Comparison of ENCODE assay signal across 8 cellular contexts in the genomic region with DNA sequence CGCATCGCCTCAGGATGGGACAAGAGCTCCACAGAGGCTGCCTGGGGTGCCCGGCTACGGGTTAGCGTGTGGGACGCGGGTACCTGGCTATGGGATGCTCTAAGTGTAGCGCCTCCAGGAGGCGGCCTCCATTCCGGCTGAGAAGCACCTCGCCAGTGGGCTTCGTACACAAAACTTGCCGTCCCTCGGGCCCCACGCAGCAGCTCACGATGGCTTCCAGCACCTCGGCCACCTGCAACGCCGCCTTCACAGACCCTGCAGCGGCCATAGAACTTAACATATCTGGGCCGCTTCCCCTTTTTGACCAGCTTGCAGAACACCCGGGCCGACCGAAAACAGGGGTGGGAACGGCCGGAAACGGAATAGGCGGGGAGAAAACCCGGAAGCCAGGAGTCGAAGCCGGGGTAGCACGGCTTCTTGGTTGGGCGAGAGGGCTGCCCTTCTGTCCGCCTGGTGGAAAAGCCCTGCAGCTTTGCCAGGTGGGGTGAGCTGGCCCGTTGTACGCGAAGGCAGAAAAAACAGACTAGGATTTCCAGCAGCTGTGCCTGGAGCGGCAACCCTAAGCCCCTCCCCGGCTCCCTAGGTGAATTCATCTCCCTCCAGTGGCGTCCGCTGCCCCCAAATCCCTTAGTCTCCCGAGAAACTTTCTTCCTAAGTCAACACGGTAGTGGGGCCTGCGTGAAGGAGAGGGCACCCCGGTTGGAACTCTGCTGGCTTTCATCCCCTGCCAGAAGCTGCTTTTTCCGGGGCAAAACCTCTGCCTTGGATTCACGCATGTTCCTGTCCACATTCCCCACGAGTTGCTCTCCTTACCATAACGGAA. TPM values are rescaled to one million over a fixed set of nuclear protein-coding genes. Genes with fewer than 3 reads are reported as not detected.
DNase-seq lines count a peak whose midpoint lies in the region; FAIRE-seq and TF ChIP-seq lines count a peak whose summit lies in the region.

A gene (minus strand): TSS at position 337 of the 823 bp plus-strand sequence. CDS start 57 bp downstream, at position 280.

- H3K27ac Mint-ChIP-seq in Caco-2 (ENCODE audit: unreplicated experiment) (peak within 1 kb of the TSS; percentile 83), mesothelial cell of epicardium (peak within 1 kb of the TSS; percentile 95)

- BruUV-seq in Caco-2 (replicated peaks; lab: Mats Ljungman, UMichigan) = TSS peak; percentile 93

- H3K4me1 ChIP-seq in Caco-2 = peaks cover 5% of the 10 kb centered on the region; the same call in 1 of the 2 replicates

- DNase-seq in Caco-2 (peak; percentile 91), GM20000 (ENCODE audit: low spot score) (peak; percentile 87), HT-29 (ENCODE audit: low spot score) (peak; percentile 89), NOMO-1 treated with DMSO at 0.1 percent for 48 hours (lab: John Stamatoyannopoulos, UW; ENCODE audit: unreplicated experiment) (peak; percentile 97), mesothelial cell of epicardium (ENCODE audit: low spot score in 2 of 2, unreplicated experiment in 2 of 2) (peak; percentile 70 to 85)
- DNase-seq in activated CD8-positive, alpha-beta memory T cell treated with anti-CD3 and anti-CD28 coated beads, Interleukin-2, amount 50 U/mL, for 1 hour (ENCODE audit: extremely low read depth) = peak; percentile 56
- peak; percentile 81 to 86 for DNase-seq in stimulated activated CD8-positive, alpha-beta memory T cell treated with anti-CD3 and anti-CD28 coated beads, Interleukin-15, amount 100 ng/mL, for 48 hours (ENCODE audit: low read depth in 2 of 2)

- CTCF ChIA-PET in Caco-2 (lab: Charles Lee) = interaction anchor here (0.8 to 2.3 kb wide), 3 partner anchors 11 to 268 kb away, joined by 3 to 17 read pairs (median 4); no protein-coding TSS in a partner anchor

- H3K9me3 ChIP-seq in Caco-2 = no peaks in the 10 kb centered on the region

- intact Hi-C loops in Caco-2 (cut with micrococcal nuclease; ENCODE audit: unreplicated experiment) = loop anchor here (1.0 to 5.0 kb wide), 7 partner anchors 107 to 836 kb away; a partner anchor contains a TSS

- POLR2A ChIA-PET in Caco-2 (lab: Charles Lee) = interaction anchor here (0.6 to 0.7 kb wide), 3 partner anchors 264 to 681 kb away, joined by 3 read pairs; a partner anchor contains a TSS

- H3K36me3 ChIP-seq in Caco-2 (ENCODE audit: control insufficient read depth, insufficient read depth, low read length) = no peaks in the 10 kb centered on the region

- H3K4me3 Mint-ChIP-seq in Caco-2 (ENCODE audit: unreplicated experiment) (peak within 1 kb of the TSS; percentile 82), mesothelial cell of epicardium (peak within 1 kb of the TSS; percentile 95)

- H3K4me3 ChIP-seq in Caco-2 (ENCODE audit: low read depth, low read length) = peak within 1 kb of the TSS; percentile 57

- H3K9me3 Mint-ChIP-seq in Caco-2 (ENCODE audit: unreplicated experiment) (no peaks in the 10 kb centered on the region), mesothelial cell of epicardium (no peaks in the 10 kb centered on the region)

- H3K4me1 Mint-ChIP-seq in Caco-2 (ENCODE audit: low read depth, unreplicated experiment) (peaks cover 9% of the 10 kb centered on the region), mesothelial cell of epicardium (peaks cover 34% of the 10 kb centered on the region)

- H3K36me3 Mint-ChIP-seq in Caco-2 (ENCODE audit: insufficient read depth, unreplicated experiment) (peaks cover 18% of the 10 kb centered on the region), mesothelial cell of epicardium (no peaks in the 10 kb centered on the region)

- TF ChIP-seq CTCF in Caco-2 (IDR thresholded peaks at IDR 0.05; ENCODE audit: insufficient read depth in 1 of 2, low read depth in 1 of 2, low read length in 1 of 2, severe bottlenecking in 1 of 2, unreplicated experiment in 1 of 2) (peak; percentile 40 to 63), GM20000 (IDR thresholded peaks at IDR 0.05; ENCODE audit: extremely low read depth, missing control alignments) (no peak), mesothelial cell of epicardium (IDR thresholded peaks at IDR 0.05; ENCODE audit: unreplicated experiment) (peak; percentile 29)

- peak; percentile 60 for FAIRE-seq in endometrium (lab: Jason Lieb, UNC)

- no peaks in the 10 kb centered on the region; the same call in 1 of the 2 replicates for H3K27me3 ChIP-seq in Caco-2 (replicated peaks; ENCODE audit: control insufficient read depth, insufficient read depth, low read length)

- no peaks in the 10 kb centered on the region for H3K27me3 Mint-ChIP-seq in Caco-2 (ENCODE audit: insufficient read depth, unreplicated experiment)
- H3K27me3 Mint-ChIP-seq in mesothelial cell of epicardium (ENCODE audit: low read depth) = no peaks in the 10 kb centered on the region

RNA-seq across cellular contexts. Expression of the gene that starts here (rescaled TPM):
- 6.0 and 6.3 TPM in 2 replicates for total RNA-seq in Caco-2 (2022)
- 2.1 and 2.3 TPM in 2 replicates for total RNA-seq in HT-29 (2014; rRNA removed; shearing (Covaris generic))
- total RNA-seq in mesothelial cell of epicardium = 10.6 to 11.8 TPM (median 10.7 TPM) in 3 replicates

Comparison
In these comparisons a context has a peak if more than half of its experiments do, and no peak if none do; other contexts are left out.
1. Peak in every context shown above with its lines: DNase-seq and H3K4me3 ChIP-seq.